14 cellular contexts compared by ENCODE assay signal in genomic region chr2:76512421-76512820, GRCh38.
DNase-seq lines count a peak whose midpoint lies in the region; ATAC-seq and TF ChIP-seq lines count a peak whose summit lies in the region.
"Had no signal": no experiment of that assay in that cellular context is flagged by ENCODE, and none has a peak within 500 bp of the region (broad histone marks: within the 10 kb centered on the region; RNA-seq: fewer than 3 reads in every experiment).

No MANE protein-coding gene starts in this region.

- no peaks in the 10 kb centered on the region for H3K9me3 Mint-ChIP-seq in glutamatergic neuron (ENCODE audit: unreplicated experiment)

- H3K4me3 Mint-ChIP-seq in glutamatergic neuron (ENCODE audit: unreplicated experiment): no peak overlapping the region
- H3K4me3 Mint-ChIP-seq: B cell; CD4-positive, alpha-beta T cell; CD8-positive, alpha-beta T cell had no signal

- no peak for TF ChIP-seq CTCF in glutamatergic neuron (IDR thresholded peaks at IDR 0.05; ENCODE audit: partially characterized antibody, unreplicated experiment)

- peaks cover 2% of the 10 kb centered on the region for H3K4me1 Mint-ChIP-seq in glutamatergic neuron (ENCODE audit: low read depth, unreplicated experiment)
- H3K4me1 Mint-ChIP-seq: B cell had no signal

- ATAC-seq in GM18502 (IDR thresholded peaks at IDR 0.05; ENCODE audit: poor library complexity, unreplicated experiment) (no peak), GM19035 (IDR thresholded peaks at IDR 0.05; ENCODE audit: unreplicated experiment) (no peak)
- ATAC-seq: A549; CD8-positive, alpha-beta T cell had no signal

- peak overlapping the region; percentile 60 for H3K27ac Mint-ChIP-seq in glutamatergic neuron (ENCODE audit: unreplicated experiment)
- H3K27ac Mint-ChIP-seq: B cell; CD4-positive, alpha-beta T cell; CD8-positive, alpha-beta T cell had no signal

- DNase-seq in NCI-H2171 treated with DMSO at 0.1 percent for 48 hours (lab: John Stamatoyannopoulos, UW) (peak; percentile 0), NCI-H2171 (lab: John Stamatoyannopoulos, UW) (no peak), glutamatergic neuron (no peak)
- DNase-seq: AML-193; Caco-2; Calu3; CD4-positive, alpha-beta T cell; CD8-positive, alpha-beta T cell; DMS79 treated with DMSO at 0.1 percent for 48 hours; GF-D8 had no signal

- no peaks in the 10 kb centered on the region for H3K27me3 Mint-ChIP-seq in glutamatergic neuron (ENCODE audit: unreplicated experiment)
- H3K27me3 Mint-ChIP-seq: B cell; CD4-positive, alpha-beta T cell had no signal

- no peaks in the 10 kb centered on the region for H3K36me3 Mint-ChIP-seq in glutamatergic neuron (ENCODE audit: unreplicated experiment)
- H3K36me3 Mint-ChIP-seq: CD8-positive, alpha-beta T cell had no signal
